9 cellular contexts compared by ENCODE assay signal in genomic region chr11:11987503-11988022, GRCh38. TPM values are rescaled to one million over a fixed set of nuclear protein-coding genes. Genes with fewer than 3 reads are reported as not detected.
A peak's percentile ranks its signal among the peaks of the same experiment; 100 is the strongest.
DNase-seq lines count a peak whose midpoint lies in the region; ATAC-seq and TF ChIP-seq lines count a peak whose summit lies in the region.
"Had no signal": no experiment of that assay in that cellular context is flagged by ENCODE, and none has a peak within 500 bp of the region (broad histone marks: within the 10 kb centered on the region; RNA-seq: fewer than 3 reads in every experiment).

No MANE protein-coding gene starts in this region.

- H3K9me3 Mint-ChIP-seq in GM23338 = no peaks in the 10 kb centered on the region; the same call in 2 of the 3 replicates
- no peaks in the 10 kb centered on the region for H3K9me3 Mint-ChIP-seq in activated T-helper 17 cell treated with anti-CD3 and anti-CD28 coated beads, Interleukin-2, amount 50 U/mL, for 72 hours

- H3K4me1 Mint-ChIP-seq in GM23338 = peaks cover 19% of the 10 kb centered on the region; the same call in 2 of the 3 replicates
- H3K4me1 Mint-ChIP-seq in activated T-helper 17 cell treated with anti-CD3 and anti-CD28 coated beads, Interleukin-2, amount 50 U/mL, for 72 hours = no peaks in the 10 kb centered on the region

- H3K79me2 ChIP-seq in GM23338 (replicated peaks; ENCODE audit: insufficient read depth) = no peaks in the 10 kb centered on the region

- H3K27me3 Mint-ChIP-seq in GM23338 (ENCODE audit: insufficient read depth, low read depth, poor library complexity) = no peaks in the 10 kb centered on the region
- peaks cover 7% of the 10 kb centered on the region for H3K27me3 Mint-ChIP-seq in activated T-helper 17 cell treated with anti-CD3 and anti-CD28 coated beads, Interleukin-2, amount 50 U/mL, for 72 hours

- H4K20me1 ChIP-seq in GM23338 (replicated peaks; ENCODE audit: insufficient read depth) = no peaks in the 10 kb centered on the region

- no peaks in the 10 kb centered on the region for H3F3A ChIP-seq in GM23338 (replicated peaks; ENCODE audit: low read depth)

- no peaks in the 10 kb centered on the region for H3K27me3 ChIP-seq in GM23338 (ENCODE audit: insufficient read depth)

- peaks cover 10% of the 10 kb centered on the region; the same call in 1 of the 2 replicates for H3K4me1 ChIP-seq in GM23338 (ENCODE audit: insufficient read depth)

- ATAC-seq in GM23338 = no peak
- peak; percentile 47 for ATAC-seq in activated T-helper 17 cell treated with anti-CD3 and anti-CD28 coated beads, Interleukin-2, amount 50 U/mL, for 72 hours (replicated peaks)
- no peak for ATAC-seq in GM19324 (IDR thresholded peaks at IDR 0.05; ENCODE audit: low FRiP score, unreplicated experiment)
- no peak for ATAC-seq in HG03095 (IDR thresholded peaks at IDR 0.05; ENCODE audit: unreplicated experiment)
- ATAC-seq in GM19452 (IDR thresholded peaks at IDR 0.05; ENCODE audit: unreplicated experiment) = no peak
- ATAC-seq in HG03442 (IDR thresholded peaks at IDR 0.05; ENCODE audit: unreplicated experiment) = no peak

- peak; percentile 14 for DNase-seq in ACHN
- DNase-seq in GM23338 (ENCODE audit: low spot score) = peak; percentile 51
- peak; percentile 82 for DNase-seq in iris pigment epithelial cell (ENCODE audit: low read depth)
- DNase-seq: midbrain had no signal

- in situ Hi-C loops in ACHN (cut with HindIII; ENCODE audit: low pct_ligation_motif_present, low pct_unique_long_range_greater_than_20kb, low sequenced_read_pairs) = no loop called here

- H3K4me2 ChIP-seq in GM23338 = no peak overlapping the region

- H2AFZ ChIP-seq in GM23338 = no peak overlapping the region

- H3K36me3 ChIP-seq in GM23338 (ENCODE audit: insufficient read depth) = no peaks in the 10 kb centered on the region

- H3K27ac Mint-ChIP-seq in GM23338 = peak overlapping the region; percentile 62; the same call in 1 of the 2 replicates
- no peak overlapping the region for H3K27ac Mint-ChIP-seq in activated T-helper 17 cell treated with anti-CD3 and anti-CD28 coated beads, Interleukin-2, amount 50 U/mL, for 72 hours

- no peak overlapping the region for H3K27ac ChIP-seq in GM23338 (ENCODE audit: low read depth)

- no peaks in the 10 kb centered on the region for H3K9me2 ChIP-seq in GM23338 (ENCODE audit: insufficient read depth)

- peak in 1 of 2 experiments; percentile 43; a peak in 2 of 4 replicates for TF ChIP-seq CTCF in GM23338 (conservative IDR thresholded peaks at IDR 0.05; ENCODE audit: low read depth in 2 of 2)

- H3K4me3 Mint-ChIP-seq in GM23338 = no peak overlapping the region
- H3K4me3 Mint-ChIP-seq in activated T-helper 17 cell treated with anti-CD3 and anti-CD28 coated beads, Interleukin-2, amount 50 U/mL, for 72 hours = no peak overlapping the region

- no peak overlapping the region for H3K4me3 ChIP-seq in GM23338

- H3K36me3 Mint-ChIP-seq in GM23338 (ENCODE audit: low read depth) = peaks cover 14% of the 10 kb centered on the region; the same call in 2 of the 3 replicates
- no peaks in the 10 kb centered on the region for H3K36me3 Mint-ChIP-seq in activated T-helper 17 cell treated with anti-CD3 and anti-CD28 coated beads, Interleukin-2, amount 50 U/mL, for 72 hours (ENCODE audit: low read depth)

TF ChIP-seq in GM23338, 12 proteins besides CTCF, POLR2A, EP300 and RAD21 (continues in another document):
- no peak for TF ChIP-seq ZNF462 (CRISPR knock-in tag; IDR thresholded peaks at IDR 0.05)
- no peak for TF ChIP-seq ETS1 (IDR thresholded peaks at IDR 0.05)
- TF ChIP-seq NANOG (IDR thresholded peaks at IDR 0.05; ENCODE audit: borderline replicate concordance) = no peak
- TF ChIP-seq POLR2AphosphoS5 (IDR thresholded peaks at IDR 0.05; ENCODE audit: low read depth) = no peak
- no peak for TF ChIP-seq EZH2 (IDR thresholded peaks at IDR 0.05; ENCODE audit: low read depth, unreplicated experiment)
- TF ChIP-seq CREB1 (CRISPR knock-in tag; IDR thresholded peaks at IDR 0.05; ENCODE audit: low read depth) = no peak

RNA-seq across cellular contexts. Expression of gene DKK3, which starts 20.9 kb away (rescaled TPM):
- total RNA-seq in GM23338 (2014; rRNA removed; shearing (Covaris generic)) = 31.1 and 42.2 TPM in 2 replicates
- polyA plus RNA-seq in GM23338 (2016; fragmentation: Nextera tagmentation; extraction: Ambion mirVana) = 14.8 and 16.8 TPM in 2 replicates
- not detected for total RNA-seq in activated T-helper 17 cell treated with anti-CD3 and anti-CD28 coated beads, Interleukin-2, amount 50 U/mL, for 72 hours

Comparison
In these comparisons a context has a peak if more than half of its experiments do, and no peak if none do; other contexts are left out.
1. DNase-seq: peak in every context shown above with its lines; median percentile 82 in iris pigment epithelial cell; 51 in GM23338; 14 in ACHN.
2. RNA of gene DKK3, which starts 20.9 kb away (total RNA-seq): 31.1 to 42.2 TPM in GM23338; not detected in activated T-helper 17 cell treated with anti-CD3 and anti-CD28 coated beads, Interleukin-2, amount 50 U/mL, for 72 hours; every median in the first group is over 10 times any median in the second.